9 cellular contexts compared by ENCODE assay signal in the genomic region with DNA sequence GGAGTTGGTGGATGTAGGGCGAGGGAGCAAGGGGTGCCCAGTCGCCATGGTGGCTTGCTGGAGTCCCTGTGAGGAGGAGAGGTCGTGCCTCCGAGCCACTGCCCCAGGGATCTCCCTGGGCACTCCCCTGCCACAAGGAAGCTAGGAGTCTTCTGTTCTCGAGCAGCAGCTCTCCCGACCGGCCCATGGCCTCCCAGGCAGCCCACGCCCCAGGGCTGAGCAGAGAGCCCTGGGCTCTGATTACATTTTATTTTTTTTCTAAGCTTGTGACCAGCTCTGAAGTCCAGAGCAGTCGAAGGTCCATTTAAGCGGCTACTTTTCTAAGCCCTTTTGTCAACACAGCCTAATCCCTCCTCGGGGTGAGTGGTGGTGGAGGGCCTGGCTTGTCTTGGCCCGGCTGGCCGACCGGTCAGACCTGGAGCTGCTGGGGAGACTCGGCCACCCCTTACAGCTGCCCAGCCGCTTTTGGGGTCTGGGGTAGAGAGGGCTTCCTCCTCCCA. TPM values are rescaled to one million over a fixed set of nuclear protein-coding genes. Genes with fewer than 3 reads are reported as not detected.
DNase-seq lines count a peak whose midpoint lies in the region; ATAC-seq and TF ChIP-seq lines count a peak whose summit lies in the region.
"Had no signal": no experiment of that assay in that cellular context is flagged by ENCODE, and none has a peak within 500 bp of the region (broad histone marks: within the 10 kb centered on the region; RNA-seq: fewer than 3 reads in every experiment).

No MANE protein-coding gene starts in this region.

- DNase-seq in dorsolateral prefrontal cortex = no peak
- no peak for DNase-seq in lower leg skin (ENCODE audit: low spot score in 2 of 2)
- DNase-seq in thyroid gland = peak; percentile 61 to 67
- no peak for DNase-seq in activated CD8-positive, alpha-beta T cell treated with anti-CD3 and anti-CD28 coated beads for 36 hours
- DNase-seq in DMS153 (lab: John Stamatoyannopoulos, UW) = no peak
- no peak for DNase-seq in activated effector memory CD4-positive, alpha-beta T cell treated with Interleukin-2 at 50 U/mL for 16 hours
- no peak for DNase-seq in stimulated activated CD4-positive, alpha-beta T cell treated with anti-CD3 and anti-CD28 coated beads, Interleukin-15, amount 100 ng/mL, for 24 hours
- DNase-seq: NCI-H187 treated with DMSO at 0.1 percent for 48 hours had no signal

- TF ChIP-seq CTCF in KMS-11 (conservative IDR thresholded peaks at IDR 0.05; ENCODE audit: low read depth, low read length) (no peak), dorsolateral prefrontal cortex (IDR thresholded peaks at IDR 0.05 in 54 of 56, conservative IDR thresholded peaks at IDR 0.05 in 2 of 56; ENCODE audit: low read depth in 1 of 56, partially characterized antibody in 56 of 56) (no peak), lower leg skin (IDR thresholded peaks at IDR 0.05) (no peak), thyroid gland (IDR thresholded peaks at IDR 0.05) (no peak)
- TF ChIP-seq CTCF in activated CD8-positive, alpha-beta T cell treated with anti-CD3 and anti-CD28 coated beads for 36 hours (IDR thresholded peaks at IDR 0.05) = no peak

- H3K4me3 Mint-ChIP-seq in activated CD8-positive, alpha-beta T cell treated with anti-CD3 and anti-CD28 coated beads for 36 hours = no peak overlapping the region

- 0 out of 2 replicates have a peak overlapping the region, but pooled peaks have one; percentile 21 for H3K4me2 ChIP-seq in KMS-11

- TF ChIP-seq POLR2A in lower leg skin (IDR thresholded peaks at IDR 0.05) (no peak), thyroid gland (IDR thresholded peaks at IDR 0.05) (peak in 1 of 2 donors; percentile 36)

- H3K36me3 Mint-ChIP-seq in activated CD8-positive, alpha-beta T cell treated with anti-CD3 and anti-CD28 coated beads for 36 hours (ENCODE audit: low read depth) = no peaks in the 10 kb centered on the region

- H3K9ac ChIP-seq in KMS-11 = no peak overlapping the region

- POLR2A ChIA-PET in activated CD8-positive, alpha-beta T cell treated with anti-CD3 and anti-CD28 coated beads for 36 hours (lab: Charles Lee) = interaction anchor here (1.6 kb wide), 1 partner anchor 114 kb away, joined by 5 read pairs; no protein-coding TSS in a partner anchor

- no peaks in the 10 kb centered on the region for H4K20me1 ChIP-seq in KMS-11 (ENCODE audit: insufficient read depth)

- H3K9me3 Mint-ChIP-seq in activated CD8-positive, alpha-beta T cell treated with anti-CD3 and anti-CD28 coated beads for 36 hours = no peaks in the 10 kb centered on the region

- H2AFZ ChIP-seq in KMS-11 (ENCODE audit: low read depth) = no peak overlapping the region

- no peak overlapping the region for H3K4me3 ChIP-seq in KMS-11 (IDR thresholded peaks at IDR 0.05; ENCODE audit: insufficient read depth, low read depth, low read length)
- peak overlapping the region in 57 of 59 donors; percentile 18 to 95 (median 76) for H3K4me3 ChIP-seq in dorsolateral prefrontal cortex
- H3K4me3 ChIP-seq in lower leg skin (ENCODE audit: low read depth, poor library complexity, severe bottlenecking) = peak overlapping the region; percentile 18
- H3K4me3 ChIP-seq in thyroid gland (replicated peaks in 1 of 3) = peak overlapping the region in 1 of 3 donors; percentile 81

- H3K27ac ChIP-seq in KMS-11 = no peak overlapping the region
- peak overlapping the region in 53 of 59 donors; percentile 11 to 88 (median 76) for H3K27ac ChIP-seq in dorsolateral prefrontal cortex
- H3K27ac ChIP-seq in thyroid gland = peak overlapping the region; percentile 86 to 93 (median 87)

- no peak overlapping the region for H3K27ac Mint-ChIP-seq in activated CD8-positive, alpha-beta T cell treated with anti-CD3 and anti-CD28 coated beads for 36 hours

- no peaks in the 10 kb centered on the region for H3K9me3 ChIP-seq in thyroid gland

- H3K79me2 ChIP-seq in KMS-11 (ENCODE audit: insufficient read depth, low read depth) = peaks cover 55% of the 10 kb centered on the region; the same call in 1 of the 2 replicates

- no peak for ATAC-seq in activated CD8-positive, alpha-beta T cell treated with anti-CD3 and anti-CD28 coated beads for 36 hours

- WGBS in lower leg skin, 2 donors = 13 to 20% methylated on average over 16 of the region's 16 CpGs
- 7 to 24% methylated on average over 12 to 13 of the region's 16 CpGs for WGBS in thyroid gland, 2 donors

- no peaks in the 10 kb centered on the region for H3K27me3 ChIP-seq in KMS-11 (ENCODE audit: insufficient read depth, low read depth)
- no peaks in the 10 kb centered on the region for H3K27me3 ChIP-seq in dorsolateral prefrontal cortex
- H3K27me3 ChIP-seq in thyroid gland = no peaks in the 10 kb centered on the region

- H3K4me1 ChIP-seq in KMS-11 (ENCODE audit: low read depth, poor library complexity, severe bottlenecking) = peaks cover 37% of the 10 kb centered on the region
- peaks cover 76 to 78% of the 10 kb centered on the region in 2 donors for H3K4me1 ChIP-seq in thyroid gland

- peaks cover 7% of the 10 kb centered on the region for H3K4me1 Mint-ChIP-seq in activated CD8-positive, alpha-beta T cell treated with anti-CD3 and anti-CD28 coated beads for 36 hours (ENCODE audit: low read depth)

- H3K36me3 ChIP-seq in KMS-11 (ENCODE audit: insufficient read depth) (no peaks in the 10 kb centered on the region), thyroid gland (no peaks in the 10 kb centered on the region)

- intact Hi-C loops in dorsolateral prefrontal cortex (cut with DNase I) (loop anchor here in 1 of 2 donors (5.0 kb wide), 2 partner anchors 34 to 261 kb away; a partner anchor contains a TSS), lower leg skin (cut with DNase I; ENCODE audit: low total_unique reads) (no loop called here), thyroid gland (cut with DNase I) (loop anchor here (5.0 kb wide), 1 partner anchor 114 kb away; no protein-coding TSS in a partner anchor)
- intact Hi-C loops in activated CD8-positive, alpha-beta T cell treated with anti-CD3 and anti-CD28 coated beads for 36 hours (cut with micrococcal nuclease) = no loop called here

- peaks cover 10% of the 10 kb centered on the region for H3K27me3 Mint-ChIP-seq in activated CD8-positive, alpha-beta T cell treated with anti-CD3 and anti-CD28 coated beads for 36 hours

- CTCF ChIA-PET in activated CD8-positive, alpha-beta T cell treated with anti-CD3 and anti-CD28 coated beads for 36 hours (lab: Charles Lee) = interaction anchor here (0.8 to 1.2 kb wide), 3 partner anchors 115 to 165 kb away, joined by 3 read pairs; no protein-coding TSS in a partner anchor

RNA-seq across cellular contexts. Expression of a gene that starts 2.1 kb away (rescaled TPM):
- total RNA-seq in dorsolateral prefrontal cortex = 100 to 1,000 TPM in 4 of 120 experiments, 10 to 100 TPM in 116; 32.1 to 133 (median 55.1) TPM
- 100 to 1,000 TPM; 143 to 242 (median 166) TPM for total RNA-seq in lower leg skin
- 10 to 100 TPM; 39.4 to 81.3 (median 67.4) TPM for total RNA-seq in thyroid gland
- 10 to 100 TPM; 23.2 to 23.8 TPM for total RNA-seq in activated CD8-positive, alpha-beta T cell treated with anti-CD3 and anti-CD28 coated beads for 36 hours

Comparison
In these comparisons a context has a peak if more than half of its experiments do, and no peak if none do; other contexts are left out.
1. DNase-seq: peak in thyroid gland (2 of 2); none in dorsolateral prefrontal cortex (0 of 10), lower leg skin (0 of 2), activated CD8-positive, alpha-beta T cell treated with anti-CD3 and anti-CD28 coated beads for 36 hours (single experiment), DMS153 (single experiment), activated effector memory CD4-positive, alpha-beta T cell treated with Interleukin-2 at 50 U/mL for 16 hours (single experiment) and stimulated activated CD4-positive, alpha-beta T cell treated with anti-CD3 and anti-CD28 coated beads, Interleukin-15, amount 100 ng/mL, for 24 hours (single experiment).